Comparison of ENCODE assay signal across 22 cellular contexts in the genomic region with DNA sequence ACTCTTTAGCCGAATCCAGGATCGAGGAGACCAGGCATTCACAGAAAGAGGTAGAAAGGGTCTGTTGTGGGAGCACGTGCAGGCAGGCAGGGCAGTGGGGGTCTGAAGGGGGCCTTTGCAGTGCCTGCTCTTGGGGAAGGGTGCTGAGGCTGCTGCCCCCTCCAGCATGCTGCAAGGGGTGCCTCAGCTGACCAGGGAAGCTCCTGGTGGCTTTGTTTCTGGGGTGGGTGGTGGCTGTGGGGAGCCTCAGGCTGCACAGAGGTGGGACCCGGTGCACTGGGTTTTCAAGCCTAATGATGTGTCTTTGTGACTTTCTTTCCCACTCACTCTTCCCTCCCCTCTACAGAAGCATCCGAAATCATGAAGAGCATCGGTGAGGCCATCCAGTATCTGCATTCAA. TPM values are rescaled to one million over a fixed set of nuclear protein-coding genes. Genes with fewer than 3 reads are reported as not detected.
"Had no signal": no experiment of that assay in that cellular context is flagged by ENCODE, and none has a peak within 500 bp of the region (broad histone marks: within the 10 kb centered on the region; RNA-seq: fewer than 3 reads in every experiment).

No MANE protein-coding gene starts in this region.

- H3K4me2 ChIP-seq: SK-N-SH had no signal

- H3K27ac ChIP-seq: coronary artery, esophagus squamous epithelium had no signal

- H3K9ac ChIP-seq: SK-N-SH had no signal

- H3K27ac Mint-ChIP-seq: activated naive CD8-positive, alpha-beta T cell had no signal

- H3K27me3 Mint-ChIP-seq: activated naive CD8-positive, alpha-beta T cell; T-cell had no signal

- H3K4me3 ChIP-seq: coronary artery, esophagus squamous epithelium had no signal

- ATAC-seq: activated CD4-positive, CD25-positive, alpha-beta regulatory T cell treated with anti-CD3 and anti-CD28 coated beads, Interleukin-2, amount 50 U/mL, for 24 hours; left cardiac atrium; T-cell had no signal

- DNase-seq: activated gamma-delta T cell treated with Interleukin-2 at 50 U/mL for 16 hours; amniotic stem cell; caudate nucleus; effector CD8-positive, alpha-beta T cell; esophagus squamous epithelium; glutamatergic neuron; left cardiac atrium; midbrain; posterior cingulate gyrus; retina; SK-N-SH; stimulated activated naive CD4-positive, alpha-beta T cell; T-cell; T1000; trophoblast cell had no signal

- H3K9me3 ChIP-seq: esophagus squamous epithelium, SK-N-SH had no signal

- H3K4me3 Mint-ChIP-seq: activated naive CD8-positive, alpha-beta T cell; T-cell had no signal

- H3K9me3 Mint-ChIP-seq: T-cell had no signal

- H3K27me3 ChIP-seq: esophagus squamous epithelium had no signal

RNA-seq across cellular contexts. Expression of gene IL19, which starts 41.5 kb away (rescaled TPM):
- total RNA-seq: endothelial cell of umbilical vein, left cardiac atrium, lung microvascular endothelial cell, myocyte, T-cell had no signal
- polyA plus RNA-seq: endothelial cell of umbilical vein, SK-N-SH had no signal

RNA-seq across cellular contexts. Expression of gene IL10, which starts 43.2 kb away (rescaled TPM):
- total RNA-seq: endothelial cell of umbilical vein, fibroblast of villous mesenchyme, lung microvascular endothelial cell, myocyte had no signal
- polyA plus RNA-seq: endothelial cell of umbilical vein, SK-N-SH had no signal
